20 cellular contexts compared by ENCODE assay signal in the genomic region with DNA sequence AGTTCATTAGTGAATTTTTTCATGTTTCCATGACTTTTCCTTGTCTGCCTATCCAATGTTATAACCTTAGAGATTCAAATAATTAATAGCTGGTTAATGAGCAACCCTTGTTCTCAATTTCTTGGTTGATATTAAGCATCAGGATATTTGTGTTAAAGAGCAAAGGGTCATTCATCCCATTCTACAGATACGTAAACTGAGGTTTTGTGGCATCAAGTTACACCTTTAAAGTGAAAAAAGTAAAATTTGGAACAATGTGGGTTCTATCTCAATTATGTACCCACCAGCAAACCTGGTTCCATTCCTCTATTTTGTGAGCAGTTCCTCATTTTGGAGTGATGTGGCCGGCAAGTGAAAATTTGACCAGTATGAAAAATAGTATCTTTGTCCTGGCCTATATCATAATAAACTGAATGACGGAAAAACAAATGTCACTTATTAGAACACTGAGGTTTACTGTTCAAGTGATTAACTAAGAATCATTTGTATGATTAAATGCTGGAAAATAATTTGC.
DNase-seq lines count a peak whose midpoint lies in the region; ATAC-seq, FAIRE-seq and TF ChIP-seq lines count a peak whose summit lies in the region.
"Had no signal": no experiment of that assay in that cellular context is flagged by ENCODE, and none has a peak within 500 bp of the region (broad histone marks: within the 10 kb centered on the region; RNA-seq: fewer than 3 reads in every experiment).

No MANE protein-coding gene starts in this region.

- FAIRE-seq in GM12891 (lab: Jason Lieb, UNC) (no peak), GM12878 (lab: Jason Lieb, UNC) (no peak)
- FAIRE-seq: A204.1, D721Med, G401.6, GM19239 had no signal

- RAD21 ChIA-PET in GM12878 (lab: Charles Lee; ENCODE audit: unreplicated experiment), result no interaction called here

- no peak for TF ChIP-seq POLR2A in GM12891 (IDR thresholded peaks at IDR 0.05; ENCODE audit: low read depth, low read length)
- TF ChIP-seq POLR2A in GM12878 (IDR thresholded peaks at IDR 0.05; ENCODE audit: low read depth, low read length), result no peak

- no peak for TF ChIP-seq EP300 in GM12878 (IDR thresholded peaks at IDR 0.05; ENCODE audit: borderline replicate concordance in 1 of 2, control insufficient read depth in 1 of 2, low read depth in 2 of 2, low read length in 2 of 2)

- no peak for ATAC-seq in GM12878
- ATAC-seq: CD8-positive, alpha-beta T cell had no signal

- 40% methylated on average over 3 of the region's 3 CpGs for WGBS in GM12878 (ENCODE audit: insufficient coverage, insufficient replicate concordance, low lambda C conversion rate, missing lambda C conversion rate)

- no peaks in the 10 kb centered on the region for H4K20me1 ChIP-seq in GM12878 (ENCODE audit: control insufficient read depth, insufficient read depth)
- H4K20me1 ChIP-seq: BLaER1 treated with 17β-estradiol and CSF1 and Interleukin-3, amounts not matched to agents 10 nM and 100 nM had no signal

- intact Hi-C loops in A673 (cut with micrococcal nuclease; ENCODE audit: unreplicated experiment) (loop anchor here (2.0 kb wide), 2 partner anchors 29 kb away; no protein-coding TSS in a partner anchor), GM12878 (cut with micrococcal nuclease; ENCODE audit: unreplicated experiment) (no loop called here)

- H3K4me1 ChIP-seq in A673 (ENCODE audit: insufficient read depth, low read length, poor library complexity, severe bottlenecking) (peaks cover 43% of the 10 kb centered on the region), GM12878 (ENCODE audit: control insufficient read depth, insufficient read depth, low read length) (no peaks in the 10 kb centered on the region)
- H3K4me1 ChIP-seq: Caco-2 had no signal

- TF ChIP-seq CTCF in A673 (conservative IDR thresholded peaks at IDR 0.05; ENCODE audit: low read depth, low read length) (no peak), GM12878 (IDR thresholded peaks at IDR 0.05 in 2 of 3, conservative IDR thresholded peaks at IDR 0.05 in 1 of 3; ENCODE audit: control insufficient read depth in 2 of 3, extremely low read depth in 1 of 3, insufficient read depth in 1 of 3, low read depth in 3 of 3, low read length in 3 of 3) (no peak)

- H3K4me3 ChIP-seq in A673 (ENCODE audit: low read depth, low read length, poor library complexity, severe bottlenecking) (no peak overlapping the region), GM12878 (no peak overlapping the region)
- H3K4me3 ChIP-seq: BLaER1 treated with 17β-estradiol and CSF1 and Interleukin-3, amounts not matched to agents 10 nM and 100 nM had no signal

- H3K4me2 ChIP-seq in GM12878 (ENCODE audit: control insufficient read depth, insufficient read depth), result no peak overlapping the region
- H3K4me2 ChIP-seq: BLaER1 treated with 17β-estradiol and CSF1 and Interleukin-3, amounts not matched to agents 10 nM and 100 nM had no signal

- H3K27ac ChIP-seq in A673 (ENCODE audit: low read depth, low read length, poor library complexity, severe bottlenecking), result peak overlapping the region; percentile 96
- no peak overlapping the region for H3K27ac ChIP-seq in GM12878 (ENCODE audit: control insufficient read depth, insufficient read depth)
- H3K27ac ChIP-seq: BLaER1 treated with 17β-estradiol and CSF1 and Interleukin-3, amounts not matched to agents 10 nM and 100 nM; C4-2B had no signal

- CTCF ChIA-PET in A673 (lab: Charles Lee) (no interaction called here), GM12878 (lab: Yijun Ruan, JAX) (interaction anchor here (2.1 kb wide), 1 partner anchor 11 kb away, joined by 4 read pairs; no protein-coding TSS in a partner anchor)

- no peaks in the 10 kb centered on the region for H3K79me2 ChIP-seq in GM12878 (ENCODE audit: control insufficient read depth, insufficient read depth, low read length)

- no peaks in the 10 kb centered on the region for H3K9me3 ChIP-seq in A673 (ENCODE audit: low read depth, low read length, poor library complexity, severe bottlenecking)
- no peaks in the 10 kb centered on the region for H3K9me3 ChIP-seq in GM12878 (replicated peaks; ENCODE audit: control insufficient read depth, insufficient read depth, low read length)
- H3K9me3 ChIP-seq: BLaER1 treated with 17β-estradiol and CSF1 and Interleukin-3, amounts not matched to agents 10 nM and 100 nM; Caco-2 had no signal

- SMC1A ChIA-PET in GM12878 (lab: Charles Lee; ENCODE audit: uncharacterized antibody, unreplicated experiment), result interaction anchor here (1.0 kb wide), 1 partner anchor 8 kb away, joined by 3 read pairs; no protein-coding TSS in a partner anchor

- in situ Hi-C loops in GM12878 (cut with MboI), result no loop called here

- H3K36me3 ChIP-seq in A673 (ENCODE audit: insufficient read depth, low read length, poor library complexity, severe bottlenecking) (no peaks in the 10 kb centered on the region), GM12878 (ENCODE audit: control insufficient read depth in 2 of 2, insufficient read depth in 2 of 2, low read length in 1 of 2) (no peaks in the 10 kb centered on the region)
- H3K36me3 ChIP-seq: BLaER1 treated with 17β-estradiol and CSF1 and Interleukin-3, amounts not matched to agents 10 nM and 100 nM had no signal

- H3K9ac ChIP-seq in GM12878 (ENCODE audit: control insufficient read depth, insufficient read depth, low read length), result no peak overlapping the region
- H3K9ac ChIP-seq: BLaER1 treated with 17β-estradiol and CSF1 and Interleukin-3, amounts not matched to agents 10 nM and 100 nM had no signal

- DNase-seq in A673 (ENCODE audit: low spot score), result no peak
- DNase-seq in GM12891 (ENCODE audit: insufficient read length, low spot score), result no peak
- no peak for DNase-seq in GM12878 (ENCODE audit: low read depth, low spot score)
- DNase-seq in NCI-H1930 (lab: John Stamatoyannopoulos, UW), result no peak
- DNase-seq in cortex of kidney (lab: John Stamatoyannopoulos, UW), result no peak
- no peak for DNase-seq in NCI-H2107 treated with DMSO at 0.1 percent for 48 hours (lab: John Stamatoyannopoulos, UW; ENCODE audit: unreplicated experiment)
- DNase-seq: 8988T; AML-193; Caco-2; Calu3; CD4-positive, alpha-beta T cell; CD8-positive, alpha-beta T cell; DMS79 treated with DMSO at 0.1 percent for 48 hours; GF-D8 had no signal

- TF ChIP-seq RAD21 in GM12878 (IDR thresholded peaks at IDR 0.05; ENCODE audit: insufficient read depth, low read depth, low read length), result no peak

- no peaks in the 10 kb centered on the region for H3K27me3 ChIP-seq in A673 (replicated peaks; ENCODE audit: insufficient read depth, low read depth, low read length, poor library complexity)
- H3K27me3 ChIP-seq in GM12878 (replicated peaks in 1 of 2; ENCODE audit: control insufficient read depth in 2 of 2, insufficient read depth in 2 of 2, low read length in 1 of 2), result no peaks in the 10 kb centered on the region; a peak in 1 of 4 replicates
- H3K27me3 ChIP-seq: BLaER1 treated with 17β-estradiol and CSF1 and Interleukin-3, amounts not matched to agents 10 nM and 100 nM had no signal

- no TSS peak for BruUV-seq in A673 (replicated peaks; lab: Mats Ljungman, UMichigan)
- no TSS peak for BruUV-seq in GM12878 (replicated peaks; lab: Mats Ljungman, UMichigan)

- no peak overlapping the region for H2AFZ ChIP-seq in GM12878 (ENCODE audit: control insufficient read depth, low read depth, low read length)

- POLR2A ChIA-PET in A673 (lab: Charles Lee; ENCODE audit: low non-redundant PET) (interaction anchor here (0.5 kb wide), 1 partner anchor 29 kb away, joined by 3 read pairs; no protein-coding TSS in a partner anchor), GM12878 (lab: Charles Lee) (no interaction called here)

TF ChIP-seq in GM12891, 5 proteins besides CTCF, POLR2A, EP300 and RAD21:
- TF ChIP-seq POU2F2 (IDR thresholded peaks at IDR 0.05; ENCODE audit: low read depth, low read length) (no peak), SPI1 (IDR thresholded peaks at IDR 0.05; ENCODE audit: low read depth, low read length) (0 out of 2 replicates have a peak, but pooled peaks have one; percentile 9)
TF ChIP-seq in GM12891: peak in this region for 1.

TF ChIP-seq in GM12878, 131 proteins besides CTCF, POLR2A, EP300 and RAD21 (continues in another document):
- TF ChIP-seq, protein P1, sequence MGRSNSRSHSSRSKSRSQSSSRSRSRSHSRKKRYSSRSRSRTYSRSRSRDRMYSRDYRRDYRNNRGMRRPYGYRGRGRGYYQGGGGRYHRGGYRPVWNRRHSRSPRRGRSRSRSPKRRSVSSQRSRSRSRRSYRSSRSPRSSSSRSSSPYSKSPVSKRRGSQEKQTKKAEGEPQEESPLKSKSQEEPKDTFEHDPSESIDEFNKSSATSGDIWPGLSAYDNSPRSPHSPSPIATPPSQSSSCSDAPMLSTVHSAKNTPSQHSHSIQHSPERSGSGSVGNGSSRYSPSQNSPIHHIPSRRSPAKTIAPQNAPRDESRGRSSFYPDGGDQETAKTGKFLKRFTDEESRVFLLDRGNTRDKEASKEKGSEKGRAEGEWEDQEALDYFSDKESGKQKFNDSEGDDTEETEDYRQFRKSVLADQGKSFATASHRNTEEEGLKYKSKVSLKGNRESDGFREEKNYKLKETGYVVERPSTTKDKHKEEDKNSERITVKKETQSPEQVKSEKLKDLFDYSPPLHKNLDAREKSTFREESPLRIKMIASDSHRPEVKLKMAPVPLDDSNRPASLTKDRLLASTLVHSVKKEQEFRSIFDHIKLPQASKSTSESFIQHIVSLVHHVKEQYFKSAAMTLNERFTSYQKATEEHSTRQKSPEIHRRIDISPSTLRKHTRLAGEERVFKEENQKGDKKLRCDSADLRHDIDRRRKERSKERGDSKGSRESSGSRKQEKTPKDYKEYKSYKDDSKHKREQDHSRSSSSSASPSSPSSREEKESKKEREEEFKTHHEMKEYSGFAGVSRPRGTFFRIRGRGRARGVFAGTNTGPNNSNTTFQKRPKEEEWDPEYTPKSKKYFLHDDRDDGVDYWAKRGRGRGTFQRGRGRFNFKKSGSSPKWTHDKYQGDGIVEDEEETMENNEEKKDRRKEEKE (IDR thresholded peaks at IDR 0.05), result no peak
